Comparison of ENCODE assay signal across 1 cellular context in genomic region chr13:75101997-75102720, GRCh38.
TF ChIP-seq lines count a peak whose summit lies in the region.

No MANE protein-coding gene starts in this region.

TF ChIP-seq in IMR-90, 13 proteins besides CTCF, POLR2A, EP300 and RAD21 (continued from another document):
- no peak for TF ChIP-seq RCOR1 (IDR thresholded peaks at IDR 0.05; ENCODE audit: insufficient replicate concordance, low read length)
